ENCODE assay signal across 8 cellular contexts in genomic region chr4:36242629-36243354, GRCh38. TPM values are rescaled to one million over a fixed set of nuclear protein-coding genes. Genes with fewer than 3 reads are reported as not detected.
DNase-seq lines count a peak whose midpoint lies in the region; ATAC-seq lines count a peak whose summit lies in the region.

No MANE protein-coding gene starts in this region.

- H3K27me3 Mint-ChIP-seq in activated CD4-positive, alpha-beta T cell treated with anti-CD3 and anti-CD28 coated beads, Interleukin-2, amount 10 ng/mL, durations not matched to agents 24 days and 14 days: peaks cover 5% of the 10 kb centered on the region
- no peaks in the 10 kb centered on the region for H3K27me3 Mint-ChIP-seq in activated naive CD8-positive, alpha-beta T cell treated with anti-CD3 and anti-CD28 coated beads, Interleukin-2, amount 50 U/mL, for 24 hours

- no peak for ATAC-seq in activated naive CD8-positive, alpha-beta T cell treated with anti-CD3 and anti-CD28 coated beads, Interleukin-2, amount 50 U/mL, for 24 hours

- peaks cover 46% of the 10 kb centered on the region for H3K4me1 Mint-ChIP-seq in activated CD4-positive, alpha-beta T cell treated with anti-CD3 and anti-CD28 coated beads, Interleukin-2, amount 10 ng/mL, durations not matched to agents 24 days and 14 days
- peaks cover 61% of the 10 kb centered on the region for H3K4me1 Mint-ChIP-seq in activated naive CD8-positive, alpha-beta T cell treated with anti-CD3 and anti-CD28 coated beads, Interleukin-2, amount 50 U/mL, for 24 hours

- peaks cover 13% of the 10 kb centered on the region for H3K9me3 Mint-ChIP-seq in activated CD4-positive, alpha-beta T cell treated with anti-CD3 and anti-CD28 coated beads, Interleukin-2, amount 10 ng/mL, durations not matched to agents 24 days and 14 days
- H3K9me3 Mint-ChIP-seq in activated naive CD8-positive, alpha-beta T cell treated with anti-CD3 and anti-CD28 coated beads, Interleukin-2, amount 50 U/mL, for 24 hours: no peaks in the 10 kb centered on the region

- peak overlapping the region; percentile 96 for H3K27ac ChIP-seq in temporal lobe (ENCODE audit: low read depth, low read length)

- in situ Hi-C loops in G401 (cut with HindIII; ENCODE audit: low sequenced_read_pairs): no loop called here

- no peak for DNase-seq in activated CD4-positive, alpha-beta T cell treated with anti-CD3 and anti-CD28 coated beads, Interleukin-2, amount 10 ng/mL, durations not matched to agents 24 days and 14 days
- DNase-seq in activated CD4-positive, alpha-beta T cell treated with anti-CD3 and anti-CD28 coated beads, Interleukin-2, amount 50 U/mL, for 48 hours: no peak
- no peak for DNase-seq in activated naive CD8-positive, alpha-beta T cell treated with anti-CD3 and anti-CD28 coated beads, Interleukin-2, amount 50 U/mL, for 24 hours
- DNase-seq in left kidney (ENCODE audit: low read depth, low spot score): peak; percentile 34
- DNase-seq in G401 (ENCODE audit: low spot score): no peak
- no peak for DNase-seq in NCI-H1417 treated with DMSO at 0.1 percent for 48 hours (lab: John Stamatoyannopoulos, UW)
- DNase-seq in NCI-H69 (lab: John Stamatoyannopoulos, UW): no peak

- H3K36me3 Mint-ChIP-seq in activated CD4-positive, alpha-beta T cell treated with anti-CD3 and anti-CD28 coated beads, Interleukin-2, amount 10 ng/mL, durations not matched to agents 24 days and 14 days (ENCODE audit: low read depth): peaks cover 42% of the 10 kb centered on the region
- H3K36me3 Mint-ChIP-seq in activated naive CD8-positive, alpha-beta T cell treated with anti-CD3 and anti-CD28 coated beads, Interleukin-2, amount 50 U/mL, for 24 hours (ENCODE audit: low read depth): peaks cover 18% of the 10 kb centered on the region

- peak overlapping the region; percentile 87 for H3K4me3 Mint-ChIP-seq in activated CD4-positive, alpha-beta T cell treated with anti-CD3 and anti-CD28 coated beads, Interleukin-2, amount 10 ng/mL, durations not matched to agents 24 days and 14 days
- peak overlapping the region; percentile 88 for H3K4me3 Mint-ChIP-seq in activated naive CD8-positive, alpha-beta T cell treated with anti-CD3 and anti-CD28 coated beads, Interleukin-2, amount 50 U/mL, for 24 hours

- peak overlapping the region; percentile 96 for H3K27ac Mint-ChIP-seq in activated CD4-positive, alpha-beta T cell treated with anti-CD3 and anti-CD28 coated beads, Interleukin-2, amount 10 ng/mL, durations not matched to agents 24 days and 14 days
- H3K27ac Mint-ChIP-seq in activated naive CD8-positive, alpha-beta T cell treated with anti-CD3 and anti-CD28 coated beads, Interleukin-2, amount 50 U/mL, for 24 hours: peak overlapping the region; percentile 88

- intact Hi-C loops in activated CD4-positive, alpha-beta T cell treated with anti-CD3 and anti-CD28 coated beads, Interleukin-2, amount 10 ng/mL, durations not matched to agents 24 days and 14 days (cut with micrococcal nuclease): loop anchor here (1.0 to 2.0 kb wide), 2 partner anchors 32 to 54 kb away; no protein-coding TSS in a partner anchor

RNA-seq across cellular contexts. Expression of gene ARAP2, which starts 1.5 kb away (rescaled TPM):
- total RNA-seq in activated CD4-positive, alpha-beta T cell treated with anti-CD3 and anti-CD28 coated beads, Interleukin-2, amount 10 ng/mL, durations not matched to agents 24 days and 14 days: 45.3 and 45.4 TPM in 2 replicates
- 55.1 TPM for total RNA-seq in temporal lobe
- not detected in 2 replicates for total RNA-seq in G401 (2014; rRNA removed; shearing (Covaris generic))

RNA-seq across cellular contexts. Expression of gene DTHD1, which starts 38.6 kb away (rescaled TPM):
- total RNA-seq in activated CD4-positive, alpha-beta T cell treated with anti-CD3 and anti-CD28 coated beads, Interleukin-2, amount 10 ng/mL, durations not matched to agents 24 days and 14 days: 0.49 and 0.95 TPM in 2 replicates
- 0.74 TPM for total RNA-seq in temporal lobe
- total RNA-seq in G401 (2014; rRNA removed; shearing (Covaris generic)): not detected in 2 replicates

Comparison
In these comparisons a context has a peak if more than half of its experiments do, and no peak if none do; other contexts are left out.
1. RNA of gene ARAP2, which starts 1.5 kb away (total RNA-seq): 55.1 TPM in temporal lobe (single experiment) and 45.3 to 45.4 TPM in activated CD4-positive, alpha-beta T cell treated with anti-CD3 and anti-CD28 coated beads, Interleukin-2, amount 10 ng/mL, durations not matched to agents 24 days and 14 days; not detected in G401; every median in the first group is over 10 times any median in the second.